ENCODE assay signal across 8 cellular contexts in genomic region chr15:40069178-40070165, GRCh38. TPM values are rescaled to one million over a fixed set of nuclear protein-coding genes. Genes with fewer than 3 reads are reported as not detected.
DNase-seq lines count a peak whose midpoint lies in the region; ATAC-seq and TF ChIP-seq lines count a peak whose summit lies in the region.

No MANE protein-coding gene starts in this region.

- TF ChIP-seq POLR2A in vagina (IDR thresholded peaks at IDR 0.05) = no peak

- no peaks in the 10 kb centered on the region for H3K27me3 ChIP-seq in ectodermal cell (ENCODE audit: control insufficient read depth, insufficient read depth, low read length, poor library complexity, severe bottlenecking)
- H3K27me3 ChIP-seq in vagina = no peaks in the 10 kb centered on the region

- no peak overlapping the region for H3K4me3 ChIP-seq in ectodermal cell (ENCODE audit: insufficient read depth, low read depth, low read length)
- no peak overlapping the region for H3K4me3 ChIP-seq in vagina

- H3K27ac ChIP-seq in ectodermal cell (ENCODE audit: insufficient read depth, low read depth, low read length, poor library complexity, severe bottlenecking) (peak overlapping the region; percentile 78), vagina (peak overlapping the region; percentile 84)

- H3K36me3 ChIP-seq in ectodermal cell (ENCODE audit: control insufficient read depth, insufficient read depth, low read length) (no peaks in the 10 kb centered on the region), vagina (no peaks in the 10 kb centered on the region)

- DNase-seq in 8988T (peak; percentile 66), NCI-H748 (lab: John Stamatoyannopoulos, UW; ENCODE audit: unreplicated experiment) (peak; percentile 97), middle frontal gyrus (ENCODE audit: extremely low spot score, low spot score) (peak; percentile 89), vagina (ENCODE audit: extremely low spot score in 2 of 2) (no peak)
- DNase-seq in activated CD4-positive, alpha-beta T cell treated with anti-CD3 and anti-CD28 coated beads for 4 hours = no peak

- peak; percentile 64 for ATAC-seq in GM19025 (IDR thresholded peaks at IDR 0.05; ENCODE audit: low read depth, unreplicated experiment)
- peak; percentile 69 for ATAC-seq in HG03460 (IDR thresholded peaks at IDR 0.05; ENCODE audit: unreplicated experiment)

- H3K9me3 ChIP-seq in ectodermal cell (ENCODE audit: control insufficient read depth, low read length) (no peaks in the 10 kb centered on the region), vagina (no peaks in the 10 kb centered on the region)

- 32 to 33% methylated on average over 32 of the region's 32 CpGs for WGBS in ectodermal cell, 2 experiments

- intact Hi-C loops in vagina (cut with DNase I) = no loop called here

- peaks cover 29% of the 10 kb centered on the region for H3K4me1 ChIP-seq in ectodermal cell (ENCODE audit: control insufficient read depth, insufficient read depth, low read length)
- peaks cover 25% of the 10 kb centered on the region for H3K4me1 ChIP-seq in vagina

- no peak for TF ChIP-seq CTCF in vagina (IDR thresholded peaks at IDR 0.05)

RNA-seq across cellular contexts. Expression of gene SRP14, which starts 30.5 kb away (rescaled TPM):
- 525 TPM for polyA plus RNA-seq in ectodermal cell (2013, experiment 1 of 4)
- 500 TPM for polyA plus RNA-seq in ectodermal cell (2013, experiment 2 of 4)
- 575 TPM for polyA plus RNA-seq in ectodermal cell (2013, experiment 3 of 4)
- polyA plus RNA-seq in ectodermal cell (2013, experiment 4 of 4) = 645 TPM
- total RNA-seq in vagina = 409 TPM

RNA-seq across cellular contexts. Expression of gene BMF, which starts 39.2 kb away (rescaled TPM):
- 74.0 TPM for polyA plus RNA-seq in ectodermal cell (2013, experiment 1 of 4)
- 115 TPM for polyA plus RNA-seq in ectodermal cell (2013, experiment 2 of 4)
- 66.2 TPM for polyA plus RNA-seq in ectodermal cell (2013, experiment 3 of 4)
- 65.1 TPM for polyA plus RNA-seq in ectodermal cell (2013, experiment 4 of 4)
- total RNA-seq in vagina = 2.9 TPM

Comparison
In these comparisons a context has a peak if more than half of its experiments do, and no peak if none do; other contexts are left out.
1. DNase-seq: peak in 8988T (single experiment), NCI-H748 (single experiment) and middle frontal gyrus (single experiment); none in vagina (0 of 2) and activated CD4-positive, alpha-beta T cell treated with anti-CD3 and anti-CD28 coated beads for 4 hours (0 of 2).